ENCODE assay signal across 19 cellular contexts in genomic region chr15:66798426-66799061, GRCh38.
DNase-seq lines count a peak whose midpoint lies in the region; ATAC-seq and FAIRE-seq lines count a peak whose summit lies in the region.
"Had no signal": no experiment of that assay in that cellular context is flagged by ENCODE, and none has a peak within 500 bp of the region (broad histone marks: within the 10 kb centered on the region; RNA-seq: fewer than 3 reads in every experiment).

No MANE protein-coding gene starts in this region.

- FAIRE-seq in urothelium cell line (lab: Jason Lieb, UNC) (peak; percentile 56), small intestine (lab: Jason Lieb, UNC) (no peak)
- FAIRE-seq: bronchial epithelial cell had no signal

- H3K27me3 ChIP-seq in small intestine (ENCODE audit: control insufficient read depth in 2 of 2, insufficient read depth in 2 of 2, low read length in 2 of 2): no peaks in the 10 kb centered on the region

- H3K27ac ChIP-seq in small intestine (ENCODE audit: low read depth in 1 of 2, low read length in 1 of 2): no peak overlapping the region
- H3K27ac ChIP-seq: 22Rv1 had no signal

- no peaks in the 10 kb centered on the region for H3K36me3 ChIP-seq in small intestine (ENCODE audit: control insufficient read depth in 2 of 2, insufficient read depth in 2 of 2, low read length in 2 of 2)

- H3K4me3 ChIP-seq in small intestine (ENCODE audit: low read depth in 1 of 2, low read length in 2 of 2): no peak overlapping the region

- peaks cover 0 to 8% of the 10 kb centered on the region in 2 donors for H3K4me1 ChIP-seq in small intestine (ENCODE audit: control insufficient read depth in 2 of 2, insufficient read depth in 1 of 2, low read depth in 1 of 2, low read length in 1 of 2)

- ATAC-seq in GM19452 (IDR thresholded peaks at IDR 0.05; ENCODE audit: unreplicated experiment): no peak
- ATAC-seq: right cardiac atrium; stimulated activated memory B cell treated with anti-CD40 and anti-IgM and Interleukin-4, amounts not matched to agents 10 μg/mL and 1 μg/mL and 100 μg/mL, for 72 hours had no signal

- peak; percentile 18 for DNase-seq in activated CD8-positive, alpha-beta memory T cell treated with anti-CD3 and anti-CD28 coated beads, Interleukin-2, amount 50 U/mL, for 48 hours
- DNase-seq in activated CD8-positive, alpha-beta memory T cell treated with anti-CD3 and anti-CD28 coated beads, Interleukin-2, amount 50 U/mL, for 4 hours: no peak
- DNase-seq in astrocyte of the hippocampus (ENCODE audit: low read depth, low spot score) (peak; percentile 66), iris pigment epithelial cell (ENCODE audit: low read depth) (peak; percentile 84), urothelium cell line (ENCODE audit: low spot score) (peak; percentile 49), RKO (ENCODE audit: low spot score) (no peak), small intestine (no peak)
- DNase-seq: activated CD4-positive, alpha-beta T cell treated with anti-CD3 and anti-CD28 coated beads, Interleukin-2, amount 50 U/mL, for 4 hours; Calu3; H9; NCI-H2029 treated with DMSO at 0.1 percent for 48 hours; NCI-H82; right cardiac atrium; stimulated activated CD4-positive, alpha-beta T cell treated with anti-CD3 and anti-CD28 coated beads, Interleukin-4, amount 100 ng/mL, for 24 hours; T1000 had no signal

- H3K9me3 ChIP-seq in small intestine (ENCODE audit: control insufficient read depth, low read depth): no peaks in the 10 kb centered on the region

- WGBS in small intestine, 3 donors: 90 to 92% (median 90%) methylated on average over 10 of the region's 10 CpGs

Comparison
In these comparisons a context has a peak if more than half of its experiments do, and no peak if none do; other contexts are left out.
1. DNase-seq: peak in activated CD8-positive, alpha-beta memory T cell treated with anti-CD3 and anti-CD28 coated beads, Interleukin-2, amount 50 U/mL, for 48 hours (single experiment), astrocyte of the hippocampus (single experiment), iris pigment epithelial cell (single experiment) and urothelium cell line (single experiment); none in activated CD8-positive, alpha-beta memory T cell treated with anti-CD3 and anti-CD28 coated beads, Interleukin-2, amount 50 U/mL, for 4 hours (single experiment), RKO (single experiment) and small intestine (single experiment).